ENCODE assay signal across 21 cellular contexts in the genomic region with DNA sequence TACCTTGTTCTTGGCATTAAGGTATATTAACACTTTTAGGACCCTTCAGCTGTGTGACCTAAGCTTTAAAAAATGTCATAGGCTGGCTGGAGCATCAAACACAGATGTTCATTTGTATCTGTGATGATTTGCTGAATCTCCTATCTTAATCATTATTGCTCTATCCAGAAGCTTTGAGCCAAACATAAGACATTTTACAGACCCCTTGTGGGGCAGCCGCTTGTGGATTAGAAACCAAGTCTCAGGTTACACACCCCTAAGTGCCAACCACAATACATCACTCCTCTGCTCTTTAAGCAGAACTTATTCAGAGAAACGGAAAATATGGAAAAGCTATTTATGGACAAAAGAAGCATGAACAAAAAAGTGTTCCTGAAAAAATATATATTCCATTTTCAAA.
DNase-seq lines count a peak whose midpoint lies in the region; TF ChIP-seq lines count a peak whose summit lies in the region.
"Had no signal": no experiment of that assay in that cellular context is flagged by ENCODE, and none has a peak within 500 bp of the region (broad histone marks: within the 10 kb centered on the region; RNA-seq: fewer than 3 reads in every experiment).

No MANE protein-coding gene starts in this region.

- WGBS in suprapubic skin, result 55% methylated on average over 2 of the region's 2 CpGs

- H3K27me3 ChIP-seq in A673 (replicated peaks; ENCODE audit: insufficient read depth, low read depth, low read length, poor library complexity) (no peaks in the 10 kb centered on the region), suprapubic skin (no peaks in the 10 kb centered on the region)
- H3K27me3 ChIP-seq: neutrophil, vagina had no signal

- DNase-seq in A673 (ENCODE audit: low spot score) (peak; percentile 83), NCI-H1105 (lab: John Stamatoyannopoulos, UW) (peak; percentile 58), NCI-H526 (lab: John Stamatoyannopoulos, UW) (peak; percentile 84), cerebellar cortex (ENCODE audit: low spot score) (peak; percentile 43), mesothelial cell of epicardium (ENCODE audit: low spot score in 2 of 2, unreplicated experiment in 2 of 2) (no peak), NOMO-1 treated with DMSO at 0.1 percent for 48 hours (lab: John Stamatoyannopoulos, UW; ENCODE audit: unreplicated experiment) (no peak), middle frontal gyrus (ENCODE audit: extremely low spot score, low spot score) (no peak), suprapubic skin (ENCODE audit: low spot score in 2 of 2) (no peak)
- DNase-seq: ACHN; activated naive CD4-positive, alpha-beta T cell treated with anti-CD3 and anti-CD28 coated beads, Interleukin-2, amount 50 U/mL, for 16 hours; activated T-cell treated with anti-CD3 and anti-CD28 coated beads, Interleukin-2, amount 50 U/mL, for 48 hours; aorta; effector memory CD4-positive, alpha-beta T cell; glutamatergic neuron; HCEC 1CT; mucosa of descending colon; NCI-H226; T1000 had no signal

- peak overlapping the region; percentile 66 for H3K27ac ChIP-seq in A673 (ENCODE audit: low read depth, low read length, poor library complexity, severe bottlenecking)
- no peak overlapping the region for H3K27ac ChIP-seq in suprapubic skin
- H3K27ac ChIP-seq: neutrophil, vagina had no signal

- no peak for TF ChIP-seq EP300 in suprapubic skin (IDR thresholded peaks at IDR 0.05)

- no peaks in the 10 kb centered on the region for H3K9me3 ChIP-seq in A673 (ENCODE audit: low read depth, low read length, poor library complexity, severe bottlenecking)
- H3K9me3 ChIP-seq in suprapubic skin, result no peaks in the 10 kb centered on the region
- H3K9me3 ChIP-seq: mucosa of descending colon, neutrophil, vagina had no signal

- CTCF ChIA-PET in A673 (lab: Charles Lee), result interaction anchor here (1.1 to 1.9 kb wide), 3 partner anchors 9 to 387 kb away, joined by 4 to 7 read pairs (median 4); no protein-coding TSS in a partner anchor

- no peaks in the 10 kb centered on the region for H3K36me3 Mint-ChIP-seq in mesothelial cell of epicardium

- H3K27ac Mint-ChIP-seq in mesothelial cell of epicardium, result no peak overlapping the region

- H3K4me1 Mint-ChIP-seq in mesothelial cell of epicardium, result peaks cover 26% of the 10 kb centered on the region

- peaks cover 6% of the 10 kb centered on the region for H3K36me3 ChIP-seq in A673 (ENCODE audit: insufficient read depth, low read length, poor library complexity, severe bottlenecking)
- no peaks in the 10 kb centered on the region for H3K36me3 ChIP-seq in suprapubic skin
- H3K36me3 ChIP-seq: neutrophil, vagina had no signal

- no peak overlapping the region for H3K4me3 Mint-ChIP-seq in mesothelial cell of epicardium

- POLR2A ChIA-PET in A673 (lab: Charles Lee; ENCODE audit: low non-redundant PET), result interaction anchor here (0.5 to 0.6 kb wide), 3 partner anchors 13 to 403 kb away, joined by 3 read pairs; no protein-coding TSS in a partner anchor

- TF ChIP-seq CTCF in A673 (conservative IDR thresholded peaks at IDR 0.05; ENCODE audit: low read depth, low read length), result no peak
- TF ChIP-seq CTCF in mesothelial cell of epicardium (IDR thresholded peaks at IDR 0.05; ENCODE audit: unreplicated experiment), result no peak
- TF ChIP-seq CTCF in suprapubic skin (IDR thresholded peaks at IDR 0.05), result no peak

- H3K27me3 Mint-ChIP-seq in mesothelial cell of epicardium (ENCODE audit: low read depth), result no peaks in the 10 kb centered on the region

- no peaks in the 10 kb centered on the region for H3K9me3 Mint-ChIP-seq in mesothelial cell of epicardium

- intact Hi-C loops in A673 (cut with micrococcal nuclease; ENCODE audit: unreplicated experiment), result no loop called here

- TF ChIP-seq POLR2A in suprapubic skin (IDR thresholded peaks at IDR 0.05), result no peak

- H3K4me3 ChIP-seq in A673 (ENCODE audit: low read depth, low read length, poor library complexity, severe bottlenecking), result peak overlapping the region; percentile 43
- H3K4me3 ChIP-seq in suprapubic skin, result no peak overlapping the region
- H3K4me3 ChIP-seq: K562, mucosa of descending colon had no signal

- H3K4me1 ChIP-seq in A673 (ENCODE audit: insufficient read depth, low read length, poor library complexity, severe bottlenecking) (peaks cover 79% of the 10 kb centered on the region), suprapubic skin (peaks cover 7% of the 10 kb centered on the region)
- H3K4me1 ChIP-seq: vagina had no signal

- no TSS peak for BruUV-seq in A673 (replicated peaks; lab: Mats Ljungman, UMichigan)

Comparison
In these comparisons a context has a peak if more than half of its experiments do, and no peak if none do; other contexts are left out.
1. DNase-seq: peak in A673 (single experiment), NCI-H1105 (single experiment), NCI-H526 (2 of 2) and cerebellar cortex (single experiment); none in mesothelial cell of epicardium (0 of 2), NOMO-1 treated with DMSO at 0.1 percent for 48 hours (single experiment), middle frontal gyrus (single experiment) and suprapubic skin (0 of 2).